9 cellular contexts compared by ENCODE assay signal in the genomic region with DNA sequence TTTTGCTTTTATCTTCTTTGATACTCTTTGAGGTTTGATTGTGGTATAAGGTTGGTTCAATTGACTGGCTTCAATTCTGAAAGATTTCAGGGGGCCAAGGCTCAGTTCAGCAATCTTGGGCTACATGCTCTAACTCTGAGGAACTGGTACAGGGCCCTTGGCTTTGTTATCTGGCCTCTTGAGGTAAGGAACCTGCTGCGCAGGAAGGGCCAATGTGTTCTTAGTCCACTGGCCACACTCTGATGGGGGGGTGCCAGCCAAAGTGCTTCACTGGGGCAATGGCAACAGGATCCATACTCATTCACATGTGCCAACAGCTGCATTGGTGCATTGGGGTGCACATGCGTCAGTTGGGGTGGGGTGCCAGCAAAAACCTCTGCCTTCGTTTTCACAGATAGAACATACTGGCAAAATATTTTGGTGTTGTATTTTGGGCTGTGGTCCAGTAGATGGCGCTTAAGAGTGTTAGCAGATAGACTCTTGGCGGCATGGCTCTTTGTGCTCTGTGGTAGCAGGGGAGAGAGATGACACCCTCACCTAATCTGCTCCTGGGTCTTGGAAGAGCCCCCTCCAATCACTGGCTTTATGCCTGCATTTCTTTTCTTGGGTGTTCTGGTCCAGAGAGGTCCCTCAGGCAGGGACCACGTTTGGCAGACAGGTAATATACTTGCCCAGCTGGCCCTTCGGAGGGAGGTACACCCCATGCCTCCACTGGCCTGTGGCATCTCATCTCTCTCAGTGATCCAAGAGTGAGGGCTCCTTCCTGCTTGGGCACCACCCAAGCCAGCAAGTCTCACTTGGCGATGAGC. TPM values are rescaled to one million over a fixed set of nuclear protein-coding genes. Genes with fewer than 3 reads are reported as not detected.
DNase-seq lines count a peak whose midpoint lies in the region; ATAC-seq and TF ChIP-seq lines count a peak whose summit lies in the region.
"Had no signal": no experiment of that assay in that cellular context is flagged by ENCODE, and none has a peak within 500 bp of the region (broad histone marks: within the 10 kb centered on the region; RNA-seq: fewer than 3 reads in every experiment).

No MANE protein-coding gene starts in this region.

- H3K9ac ChIP-seq in KMS-11: no peak overlapping the region

- peak; percentile 0 for DNase-seq in NK-92 treated with Interleukin-12 subunit alpha and Interleukin-12 subunit beta, amount 100 ng/mL, for 24 hours (lab: John Stamatoyannopoulos, UW)
- no peak for DNase-seq in NK-92 (lab: John Stamatoyannopoulos, UW; ENCODE audit: unreplicated experiment)
- peak; percentile 26 for DNase-seq in amniotic epithelial cell (ENCODE audit: low read depth)
- DNase-seq in osteoblast (ENCODE audit: insufficient read length, low spot score, missing footprints): peak; percentile 34
- DNase-seq in mesenteric fat pad (ENCODE audit: low spot score): no peak

- ATAC-seq in GM21381 (IDR thresholded peaks at IDR 0.05; ENCODE audit: unreplicated experiment): peak; percentile 69
- ATAC-seq in HG03521 (IDR thresholded peaks at IDR 0.05; ENCODE audit: unreplicated experiment): no peak

- H3K4me1 ChIP-seq in KMS-11 (ENCODE audit: low read depth, poor library complexity, severe bottlenecking) (no peaks in the 10 kb centered on the region), osteoblast (ENCODE audit: insufficient read depth, low read length) (no peaks in the 10 kb centered on the region)

- no peaks in the 10 kb centered on the region for H4K20me1 ChIP-seq in KMS-11 (ENCODE audit: insufficient read depth)
- H4K20me1 ChIP-seq in osteoblast (ENCODE audit: insufficient read depth, low read length): no peaks in the 10 kb centered on the region

- H3K79me2 ChIP-seq in KMS-11 (ENCODE audit: insufficient read depth, low read depth) (no peaks in the 10 kb centered on the region), osteoblast (ENCODE audit: insufficient read depth, low read length) (no peaks in the 10 kb centered on the region)

- no peak overlapping the region for H3K4me2 ChIP-seq in KMS-11
- no peak overlapping the region for H3K4me2 ChIP-seq in osteoblast (ENCODE audit: insufficient read depth, low read length)

- H2AFZ ChIP-seq in KMS-11 (ENCODE audit: low read depth) (0 out of 2 replicates have a peak overlapping the region, but pooled peaks have one; percentile 20), osteoblast (ENCODE audit: low read length) (no peak overlapping the region)

- H3K36me3 ChIP-seq in KMS-11 (ENCODE audit: insufficient read depth) (no peaks in the 10 kb centered on the region), osteoblast (ENCODE audit: insufficient read depth, low read length) (no peaks in the 10 kb centered on the region)

- H3K4me3 ChIP-seq in KMS-11 (IDR thresholded peaks at IDR 0.05; ENCODE audit: insufficient read depth, low read depth, low read length) (no peak overlapping the region), osteoblast (ENCODE audit: insufficient read depth, low read length) (no peak overlapping the region)

- H3K9me3 ChIP-seq in osteoblast (ENCODE audit: low read depth, low read length): no peaks in the 10 kb centered on the region

- TF ChIP-seq CTCF in KMS-11 (conservative IDR thresholded peaks at IDR 0.05; ENCODE audit: low read depth, low read length): peak; percentile 62
- TF ChIP-seq CTCF in osteoblast (IDR thresholded peaks at IDR 0.05; ENCODE audit: extremely low read depth, low read depth, low read length): peak; percentile 74

- H3K27ac ChIP-seq in KMS-11 (no peak overlapping the region), osteoblast (ENCODE audit: low read depth, low read length) (no peak overlapping the region)

- H3K27me3 ChIP-seq in KMS-11 (ENCODE audit: insufficient read depth, low read depth) (no peaks in the 10 kb centered on the region), osteoblast (ENCODE audit: insufficient read depth, low read length) (no peaks in the 10 kb centered on the region)

RNA-seq across cellular contexts. Expression of a gene that starts 42.9 kb away (rescaled TPM):
- total RNA-seq in osteoblast: not detected in 2 replicates
- total RNA-seq in mesenteric fat pad: not detected
- total RNA-seq: activated naive CD4-positive, alpha-beta T cell treated with anti-CD3 and anti-CD28 coated beads, Interleukin-2, amount 50 U/mL, for 72 hours had no signal

Comparison
In these comparisons a context has a peak if more than half of its experiments do, and no peak if none do; other contexts are left out.
1. DNase-seq: peak in NK-92 treated with Interleukin-12 subunit alpha and Interleukin-12 subunit beta, amount 100 ng/mL, for 24 hours (single experiment), amniotic epithelial cell (single experiment) and osteoblast (single experiment); none in NK-92 (single experiment) and mesenteric fat pad (single experiment).